Comparison of ENCODE assay signal across 34 cellular contexts in the genomic region with DNA sequence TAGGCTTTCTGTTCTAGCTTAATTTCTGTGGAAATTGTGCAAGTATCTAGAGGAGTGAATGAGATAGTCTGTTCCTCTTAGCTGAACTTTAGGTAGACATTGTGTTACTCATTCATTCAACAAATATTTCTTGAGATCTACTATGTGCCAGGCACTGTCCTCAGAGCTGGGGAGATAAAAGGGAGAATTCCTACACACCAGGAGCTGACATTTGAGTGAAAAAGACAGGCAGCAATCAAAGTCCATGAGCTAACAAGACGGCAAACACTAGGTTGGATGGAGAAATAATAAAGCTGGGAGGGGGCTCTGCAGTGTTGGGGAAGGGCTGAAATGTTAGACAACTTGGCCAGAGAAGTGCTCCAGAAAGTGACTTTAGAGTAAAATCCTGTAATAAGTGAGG.
"Had no signal": no experiment of that assay in that cellular context is flagged by ENCODE, and none has a peak within 500 bp of the region (broad histone marks: within the 10 kb centered on the region; RNA-seq: fewer than 3 reads in every experiment).

No MANE protein-coding gene starts in this region.

- H3K4me1 ChIP-seq: SJCRH30 had no signal

- H3K27me3 ChIP-seq: SJCRH30 had no signal

- H3K9ac ChIP-seq: KMS-11 had no signal

- H3K4me2 ChIP-seq: KMS-11, PC-9 had no signal

- FAIRE-seq: RCC 7860 had no signal

- H3K9me3 ChIP-seq: SJCRH30 had no signal

- ATAC-seq: Panc1, Right ventricle myocardium inferior, SK-N-SH treated with all-trans-retinoic acid at 6 μM for 48 hours had no signal

- H3K4me3 ChIP-seq: PC-9, SJCRH30, SK-N-MC had no signal

- H3K36me3 ChIP-seq: SJCRH30 had no signal

- H3K27ac ChIP-seq: KMS-11, PC-9, RWPE1, SJCRH30, SK-N-MC had no signal

- DNase-seq: Karpas-422, MM.1S, NCI-H1048, NCI-H1092 treated with DMSO at 0.1 percent for 48 hours, NCI-H1105 treated with DMSO at 0.1 percent for 48 hours, NCI-H1417, NCI-H1436, NCI-H146, NCI-H1694, NCI-H187, NCI-H1930, NCI-H2029 treated with DMSO at 0.1 percent for 48 hours, NCI-H2081 treated with DMSO at 0.1 percent for 48 hours, NCI-H2107, NCI-H2171, NCI-H226, NCI-H446 treated with DMSO at 0.1 percent for 48 hours, NCI-H510A, NCI-H524, NCI-H526, NCI-H69, NCI-H748 treated with DMSO at 0.1 percent for 48 hours, NCI-H82, PC-9, SHP77, SIG-M5, SJCRH30 had no signal

- H2AFZ ChIP-seq: PC-9 had no signal
